ENCODE assay signal across 9 cellular contexts in genomic region chr1:231053493-231054162, GRCh38. TPM values are rescaled to one million over a fixed set of nuclear protein-coding genes. Genes with fewer than 3 reads are reported as not detected.
DNase-seq lines count a peak whose midpoint lies in the region; ATAC-seq, FAIRE-seq and TF ChIP-seq lines count a peak whose summit lies in the region.
"Had no signal": no experiment of that assay in that cellular context is flagged by ENCODE, and none has a peak within 500 bp of the region (broad histone marks: within the 10 kb centered on the region; RNA-seq: fewer than 3 reads in every experiment).

No MANE protein-coding gene starts in this region.

- ATAC-seq in lower lobe of right lung (peak; percentile 75 to 76), GM18873 (IDR thresholded peaks at IDR 0.05; ENCODE audit: low FRiP score, unreplicated experiment) (no peak)

- peak overlapping the region; percentile 83 for H3K4me2 ChIP-seq in KMS-11

- H3K9me3 ChIP-seq in BE2C, result no peaks in the 10 kb centered on the region
- H3K9me3 ChIP-seq in adipocyte (ENCODE audit: control insufficient read depth, low read length), result peaks cover 11% of the 10 kb centered on the region
- H3K9me3 ChIP-seq in lower lobe of right lung, result peaks cover 4% of the 10 kb centered on the region
- H3K9me3 ChIP-seq: gastrocnemius medialis had no signal

- H3K36me3 ChIP-seq in BE2C, result no peaks in the 10 kb centered on the region
- H3K36me3 ChIP-seq in KMS-11 (ENCODE audit: insufficient read depth), result no peaks in the 10 kb centered on the region
- H3K36me3 ChIP-seq in adipocyte (ENCODE audit: control insufficient read depth, insufficient read depth, low read length, severe bottlenecking), result no peaks in the 10 kb centered on the region
- no peaks in the 10 kb centered on the region for H3K36me3 ChIP-seq in lower lobe of right lung
- H3K36me3 ChIP-seq: gastrocnemius medialis had no signal

- TF ChIP-seq CTCF in BE2C (IDR thresholded peaks at IDR 0.05; ENCODE audit: low read depth, low read length) (no peak), KMS-11 (conservative IDR thresholded peaks at IDR 0.05; ENCODE audit: low read depth, low read length) (no peak), lower lobe of right lung (IDR thresholded peaks at IDR 0.05) (no peak)

- H3K4me3 ChIP-seq in BE2C (ENCODE audit: low read depth, low read length) (peak overlapping the region; percentile 19; the same call in 1 of the 2 replicates), KMS-11 (IDR thresholded peaks at IDR 0.05; ENCODE audit: insufficient read depth, low read depth, low read length) (peak overlapping the region; percentile 91), adipocyte (ENCODE audit: low read length) (peak overlapping the region; percentile 43), lower lobe of right lung (peak overlapping the region; percentile 27)

- peak; percentile 69 for FAIRE-seq in GM19239 (lab: Jason Lieb, UNC)

- H2AFZ ChIP-seq in KMS-11 (ENCODE audit: low read depth), result peak overlapping the region; percentile 94

- peaks cover 5% of the 10 kb centered on the region for H3K4me1 ChIP-seq in BE2C
- H3K4me1 ChIP-seq in KMS-11 (ENCODE audit: low read depth, poor library complexity, severe bottlenecking), result peaks cover 19% of the 10 kb centered on the region
- H3K4me1 ChIP-seq in adipocyte (ENCODE audit: control insufficient read depth, insufficient read depth, low read length), result peaks cover 11% of the 10 kb centered on the region
- peaks cover 18% of the 10 kb centered on the region for H3K4me1 ChIP-seq in lower lobe of right lung

- H3K27ac ChIP-seq in KMS-11, result peak overlapping the region; percentile 56; the same call in 1 of the 2 replicates
- no peak overlapping the region for H3K27ac ChIP-seq in lower lobe of right lung
- H3K27ac ChIP-seq: gastrocnemius medialis had no signal

- intact Hi-C loops in lower lobe of right lung (cut with DNase I), result no loop called here

- peak overlapping the region; percentile 33; the same call in 1 of the 2 replicates for H3K9ac ChIP-seq in KMS-11
- peak overlapping the region; percentile 65 for H3K9ac ChIP-seq in adipocyte (ENCODE audit: low read length)

- no peaks in the 10 kb centered on the region for H4K20me1 ChIP-seq in KMS-11 (ENCODE audit: insufficient read depth)

- DNase-seq in BE2C (no peak), GM19239 (ENCODE audit: insufficient read length, low spot score) (no peak), adipocyte (ENCODE audit: low read depth) (peak; percentile 74), lower lobe of right lung (no peak), SW 1271 (lab: John Stamatoyannopoulos, UW) (no peak), activated gamma-delta T cell (lab: John Stamatoyannopoulos, UW) (no peak)
- DNase-seq: gastrocnemius medialis had no signal

- H3K27me3 ChIP-seq in BE2C (peaks cover 4% of the 10 kb centered on the region; the same call in 1 of the 2 replicates), KMS-11 (ENCODE audit: insufficient read depth, low read depth) (no peaks in the 10 kb centered on the region), adipocyte (replicated peaks; ENCODE audit: control insufficient read depth, insufficient read depth, low read length) (peaks cover 3% of the 10 kb centered on the region), lower lobe of right lung (ENCODE audit: low read depth) (no peaks in the 10 kb centered on the region)
- H3K27me3 ChIP-seq: gastrocnemius medialis had no signal

- no peaks in the 10 kb centered on the region for H3K79me2 ChIP-seq in KMS-11 (ENCODE audit: insufficient read depth, low read depth)

RNA-seq across cellular contexts. Expression of gene FAM89A, which starts 13.6 kb away (rescaled TPM):
- polyA plus RNA-seq in BE2C (2012; ENCODE audit: insufficient read depth, insufficient read length, low read depth), result 6.2 TPM
- 54.6 TPM for total RNA-seq in lower lobe of right lung

Comparison
In these comparisons a context has a peak if more than half of its experiments do, and no peak if none do; other contexts are left out.
1. H3K4me3 ChIP-seq: peak in every context shown above with its lines; median percentile 91 in KMS-11; 43 in adipocyte; 27 in lower lobe of right lung; 19 in BE2C.